ENCODE assay signal across 8 cellular contexts in genomic region chr7:151080522-151081169, GRCh38. TPM values are rescaled to one million over a fixed set of nuclear protein-coding genes. Genes with fewer than 3 reads are reported as not detected.
DNase-seq lines count a peak whose midpoint lies in the region; ATAC-seq and TF ChIP-seq lines count a peak whose summit lies in the region.

Gene FASTK (minus strand): TSS chr7:151080809. CDS start chr7:151080766, 43 bp downstream.

- DNase-seq in DMS 273 treated with DMSO at 0.1 percent for 48 hours (lab: John Stamatoyannopoulos, UW) = peak; percentile 75
- DNase-seq in PC-9 = peak; percentile 82 to 93
- DNase-seq in activated T-cell treated with anti-CD3 and anti-CD28 coated beads for 48 hours (ENCODE audit: low read depth) = peak; percentile 87
- no peak for DNase-seq in epithelial cell of proximal tubule (ENCODE audit: low read depth)
- peak; percentile 59 to 74 for DNase-seq in stimulated activated CD8-positive, alpha-beta memory T cell treated with anti-CD3 and anti-CD28 coated beads, Interleukin-4, amount 100 ng/mL, for 4 hours (ENCODE audit: low read depth in 2 of 2, low spot score in 1 of 2)

- ATAC-seq in GM21529 (IDR thresholded peaks at IDR 0.05; ENCODE audit: unreplicated experiment) = peak; percentile 72

- peak within 1 kb of the TSS; percentile 89 for H2AFZ ChIP-seq in PC-9

- H3K27me3 ChIP-seq in PC-9 (ENCODE audit: insufficient read depth, low read depth) (no peaks in the 10 kb centered on the region), mucosa of rectum (ENCODE audit: control insufficient read depth in 2 of 2, insufficient read depth in 2 of 2, low read length in 2 of 2) (no peaks in the 10 kb centered on the region)

- H3K36me3 ChIP-seq in PC-9 (ENCODE audit: low read depth) (no peaks in the 10 kb centered on the region), mucosa of rectum (ENCODE audit: control insufficient read depth in 2 of 2, insufficient read depth in 2 of 2, low read length in 2 of 2) (peaks cover 5 to 6% of the 10 kb centered on the region in 2 donors)

- intact Hi-C loops in PC-9 (cut with micrococcal nuclease; ENCODE audit: unreplicated experiment) = loop anchor here (1.0 to 10.0 kb wide), 2 partner anchors 20 to 106 kb away; partner anchors contain the start of gene KCNH2

- peaks cover 38% of the 10 kb centered on the region for H3K79me2 ChIP-seq in PC-9 (ENCODE audit: low read depth)

- no peaks in the 10 kb centered on the region for H3K9me3 ChIP-seq in PC-9 (ENCODE audit: insufficient read depth, low read depth)
- H3K9me3 ChIP-seq in mucosa of rectum (ENCODE audit: control insufficient read depth in 2 of 2, low read length in 2 of 2) = no peaks in the 10 kb centered on the region

- TF ChIP-seq CTCF in PC-9 (conservative IDR thresholded peaks at IDR 0.05) = no peak
- no peak for TF ChIP-seq CTCF in epithelial cell of proximal tubule (conservative IDR thresholded peaks at IDR 0.05; ENCODE audit: low read depth, low read length)

- peak within 1 kb of the TSS; percentile 70 for H3K27ac ChIP-seq in PC-9
- H3K27ac ChIP-seq in mucosa of rectum (ENCODE audit: low read depth in 2 of 2, low read length in 2 of 2) = peak within 1 kb of the TSS; percentile 90 to 94

- no peaks in the 10 kb centered on the region for H3K9me2 ChIP-seq in PC-9 (ENCODE audit: insufficient read depth)

- H4K20me1 ChIP-seq in PC-9 (ENCODE audit: insufficient read depth) = peaks cover 8% of the 10 kb centered on the region; the same call in 1 of the 2 replicates

- H3K4me1 ChIP-seq in PC-9 (replicated peaks; ENCODE audit: insufficient read depth) (peaks cover 35% of the 10 kb centered on the region), mucosa of rectum (ENCODE audit: control insufficient read depth in 2 of 2, insufficient read depth in 2 of 2, low read length in 2 of 2) (peaks cover 44 to 48% of the 10 kb centered on the region in 2 donors)

- no peak for TF ChIP-seq RAD21 in Ishikawa (IDR thresholded peaks at IDR 0.05; ENCODE audit: low read depth)

- POLR2A ChIA-PET in PC-9 (lab: Charles Lee; ENCODE audit: unreplicated experiment) = interaction anchor here (0.5 to 0.6 kb wide), 2 partner anchors 17 to 1909 kb away, joined by 3 read pairs; no protein-coding TSS in a partner anchor

- H3K4me3 ChIP-seq in PC-9 (peak within 1 kb of the TSS; percentile 89), epithelial cell of proximal tubule (ENCODE audit: low read depth, low read length) (peak within 1 kb of the TSS; percentile 95), mucosa of rectum (ENCODE audit: low read length in 2 of 2) (peak within 1 kb of the TSS; percentile 83 to 91)

- H3K4me2 ChIP-seq in PC-9 = peak within 1 kb of the TSS; percentile 100

- CTCF ChIA-PET in PC-9 (lab: Charles Lee) = interaction anchor here (0.7 kb wide), 1 partner anchor 52 kb away, joined by 3 read pairs; the partner anchor contains the start of gene ABCB8

- peaks cover 68% of the 10 kb centered on the region for H3F3A ChIP-seq in PC-9 (ENCODE audit: insufficient read depth, low read depth)

- no TSS peak for BruUV-seq in PC-9 (replicated peaks; lab: Mats Ljungman, UMichigan)

- H3K9ac ChIP-seq in mucosa of rectum (ENCODE audit: low read depth in 1 of 2, low read length in 2 of 2) = peak within 1 kb of the TSS; percentile 89 to 91

- peak; percentile 25; the same call in 1 of the 2 replicates for TF ChIP-seq EP300 in Ishikawa (IDR thresholded peaks at IDR 0.05; ENCODE audit: borderline replicate concordance)

TF ChIP-seq in Ishikawa, 13 proteins besides CTCF, POLR2A, EP300 and RAD21:
- 0 out of 2 replicates have a peak, but pooled peaks have one; percentile 17 for TF ChIP-seq CREB1 (IDR thresholded peaks at IDR 0.05; ENCODE audit: low read depth)
- peak; percentile 77; the same call in 1 of the 2 replicates for TF ChIP-seq TCF12 (IDR thresholded peaks at IDR 0.05; ENCODE audit: low read depth)
- no peak for TF ChIP-seq USF1 (IDR thresholded peaks at IDR 0.05)
- 0 out of 2 replicates have a peak, but pooled peaks have one; percentile 6 for TF ChIP-seq EGR1 (IDR thresholded peaks at IDR 0.05)
- peak; percentile 99 for TF ChIP-seq TAF1 (IDR thresholded peaks at IDR 0.05; ENCODE audit: low read depth)
- TF ChIP-seq FOXM1 (IDR thresholded peaks at IDR 0.05; ENCODE audit: borderline replicate concordance, low read depth) = 0 out of 2 replicates have a peak, but pooled peaks have one; percentile 11
- peak; percentile 20; the same call in 1 of the 2 replicates for TF ChIP-seq MAX (IDR thresholded peaks at IDR 0.05)
- peak; percentile 96 for TF ChIP-seq YY1 (IDR thresholded peaks at IDR 0.05; ENCODE audit: low read depth)
- no peak for TF ChIP-seq CEBPB (IDR thresholded peaks at IDR 0.05)
TF ChIP-seq in Ishikawa: peak in this region for 7.

RNA-seq across cellular contexts. Expression of gene FASTK, which starts in this region (rescaled TPM):
- 104 and 126 TPM in 2 replicates for total RNA-seq in PC-9 (2021)
- total RNA-seq in epithelial cell of proximal tubule = 61.2 and 89.8 TPM in 2 replicates
